ENCODE assay signal across 8 cellular contexts in the genomic region with DNA sequence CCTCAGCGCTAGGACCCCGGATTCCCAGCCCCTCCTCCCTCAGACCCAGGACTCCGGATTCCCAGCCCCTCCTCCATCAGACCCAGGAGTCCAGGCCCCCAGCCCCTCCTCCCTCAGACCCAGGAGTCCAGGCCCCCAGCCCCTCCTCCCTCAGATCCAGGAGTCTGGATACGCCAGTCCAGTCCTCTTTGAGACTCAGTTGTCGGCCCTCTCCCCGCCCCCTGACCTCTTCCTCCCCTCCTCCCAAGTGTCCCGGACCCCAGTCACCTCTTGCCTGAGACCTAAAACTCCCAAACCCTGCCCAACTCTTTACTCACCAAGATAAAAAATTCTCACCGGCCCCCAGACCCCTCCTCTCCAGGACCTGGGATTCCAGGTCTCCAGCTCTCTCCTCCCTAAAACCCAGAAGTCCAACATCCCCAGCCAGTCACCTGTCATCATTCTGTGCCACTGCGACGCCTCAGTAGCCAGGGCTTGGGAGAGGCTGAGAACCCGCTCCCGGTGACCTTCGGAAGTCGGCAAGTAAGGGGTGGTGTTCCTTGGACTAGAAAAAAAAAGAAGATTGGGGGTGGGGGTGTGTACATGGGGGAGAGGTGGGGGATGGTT. TPM values are rescaled to one million over a fixed set of nuclear protein-coding genes. Genes with fewer than 3 reads are reported as not detected.
DNase-seq lines count a peak whose midpoint lies in the region; ATAC-seq and TF ChIP-seq lines count a peak whose summit lies in the region.

No MANE protein-coding gene starts in this region.

- no peaks in the 10 kb centered on the region for H3K27me3 ChIP-seq in NT2/D1 (ENCODE audit: insufficient read depth, insufficient read length)

- H3K4me1 ChIP-seq in NT2/D1 (ENCODE audit: insufficient read depth, insufficient read length) = no peaks in the 10 kb centered on the region

- no peak for TF ChIP-seq CTCF in endothelial cell (IDR thresholded peaks at IDR 0.05; ENCODE audit: unreplicated experiment)
- no peak for TF ChIP-seq CTCF in progenitor cell of endocrine pancreas (IDR thresholded peaks at IDR 0.05; ENCODE audit: unreplicated experiment)

- peaks cover 23% of the 10 kb centered on the region for H3K4me1 Mint-ChIP-seq in endothelial cell (ENCODE audit: unreplicated experiment)
- H3K4me1 Mint-ChIP-seq in progenitor cell of endocrine pancreas (ENCODE audit: low read depth) = peaks cover 16% of the 10 kb centered on the region

- no peaks in the 10 kb centered on the region for H3K9me3 ChIP-seq in NT2/D1 (ENCODE audit: insufficient read depth, low read length)

- peaks cover 2% of the 10 kb centered on the region for H3K27me3 Mint-ChIP-seq in endothelial cell (ENCODE audit: unreplicated experiment)
- H3K27me3 Mint-ChIP-seq in progenitor cell of endocrine pancreas = no peaks in the 10 kb centered on the region

- H3K27ac Mint-ChIP-seq in endothelial cell (ENCODE audit: unreplicated experiment) = peak overlapping the region; percentile 18
- peak overlapping the region; percentile 93 for H3K27ac Mint-ChIP-seq in progenitor cell of endocrine pancreas

- peak overlapping the region; percentile 86 for H3K4me3 Mint-ChIP-seq in endothelial cell (ENCODE audit: unreplicated experiment)
- peak overlapping the region; percentile 84 for H3K4me3 Mint-ChIP-seq in progenitor cell of endocrine pancreas (ENCODE audit: low read depth)

- H3K9me3 Mint-ChIP-seq in endothelial cell (ENCODE audit: unreplicated experiment) (no peaks in the 10 kb centered on the region), progenitor cell of endocrine pancreas (ENCODE audit: low read depth) (no peaks in the 10 kb centered on the region)

- H3K36me3 Mint-ChIP-seq in endothelial cell (ENCODE audit: low read depth, unreplicated experiment) (peaks cover 8% of the 10 kb centered on the region), progenitor cell of endocrine pancreas (ENCODE audit: insufficient read depth) (peaks cover 3% of the 10 kb centered on the region)

- ATAC-seq in left colon = no peak
- no peak for ATAC-seq in GM19395 (IDR thresholded peaks at IDR 0.05; ENCODE audit: unreplicated experiment)
- ATAC-seq in GM18909 (IDR thresholded peaks at IDR 0.05; ENCODE audit: poor library complexity, unreplicated experiment) = no peak

- DNase-seq in DMS114 treated with DMSO at 0.1 percent for 48 hours (lab: John Stamatoyannopoulos, UW; ENCODE audit: unreplicated experiment) (peak; percentile 16), NT2/D1 (ENCODE audit: low read depth, low spot score) (no peak), endothelial cell (ENCODE audit: low spot score) (no peak), progenitor cell of endocrine pancreas (ENCODE audit: low spot score, unreplicated experiment) (no peak), 8988T (no peak), left colon (no peak)

- peak overlapping the region; percentile 68 for H3K9ac ChIP-seq in NT2/D1 (ENCODE audit: insufficient read length, low read depth)

- intact Hi-C loops in left colon (cut with DNase I, micrococcal nuclease) = no loop called here

- peak overlapping the region; percentile 59 for H3K4me3 ChIP-seq in NT2/D1 (ENCODE audit: insufficient read length, low read depth)

- no peaks in the 10 kb centered on the region for H3K36me3 ChIP-seq in NT2/D1 (ENCODE audit: insufficient read depth, insufficient read length, low read length)

RNA-seq across cellular contexts. Expression of gene HSD17B14, which starts 1.4 kb away (rescaled TPM):
- total RNA-seq in endothelial cell (ENCODE audit: unreplicated experiment) = 65.6 TPM
- 20.5 and 22.1 TPM in 2 replicates for total RNA-seq in progenitor cell of endocrine pancreas
- 1 to 10 TPM; 3.3 to 4.6 TPM for total RNA-seq in left colon

RNA-seq across cellular contexts. Expression of gene BCAT2, which starts 26.9 kb away (rescaled TPM):
- total RNA-seq in endothelial cell (ENCODE audit: unreplicated experiment) = 35.0 TPM
- total RNA-seq in progenitor cell of endocrine pancreas = 61.0 and 70.0 TPM in 2 replicates
- 10 to 100 TPM; 57.5 to 78.0 TPM for total RNA-seq in left colon

RNA-seq across cellular contexts. Expression of gene PLEKHA4, which starts 30.7 kb away (rescaled TPM):
- 14.1 TPM for total RNA-seq in endothelial cell (ENCODE audit: unreplicated experiment)
- 8.5 and 11.7 TPM in 2 replicates for total RNA-seq in progenitor cell of endocrine pancreas
- total RNA-seq in left colon = 1 to 10 TPM; 4.3 to 8.6 TPM

RNA-seq across cellular contexts. Expression of gene PPP1R15A, which starts 34.5 kb away (rescaled TPM):
- total RNA-seq in endothelial cell (ENCODE audit: unreplicated experiment) = 65.8 TPM
- total RNA-seq in progenitor cell of endocrine pancreas = 44.5 and 48.9 TPM in 2 replicates
- 10 to 100 TPM; 39.4 to 40.4 TPM for total RNA-seq in left colon
